ENCODE assay signal across 7 cellular contexts in genomic region chr7:23597064-23597907, GRCh38.
A peak's percentile ranks its signal among the peaks of the same experiment; 100 is the strongest.
DNase-seq lines count a peak whose midpoint lies in the region; ATAC-seq and TF ChIP-seq lines count a peak whose summit lies in the region.

Gene CCDC126, plus strand, starts transcription at chr7:23597382. Its CDS starts 13,934 bp downstream, at chr7:23611316.

- TF ChIP-seq CTCF in retinal pigment epithelial cell (conservative IDR thresholded peaks at IDR 0.05; ENCODE audit: low read depth, low read length), result no peak

- DNase-seq in NCI-H1694 (lab: John Stamatoyannopoulos, UW) (peak; percentile 68), T-helper 22 cell (ENCODE audit: low read depth) (peak; percentile 69), astrocyte of the hippocampus (ENCODE audit: low read depth, low spot score) (peak; percentile 97), hypothalamus (lab: John Stamatoyannopoulos, UW) (peak; percentile 56 to 94 (median 87)), retinal pigment epithelial cell (ENCODE audit: low read depth) (peak; percentile 62)

- ATAC-seq in GM18502 (IDR thresholded peaks at IDR 0.05; ENCODE audit: poor library complexity, unreplicated experiment) (peak; percentile 77), HG02885 (IDR thresholded peaks at IDR 0.05; ENCODE audit: poor library complexity, unreplicated experiment) (peak; percentile 79)

- H3K4me3 ChIP-seq in retinal pigment epithelial cell (ENCODE audit: low read length), result peak within 1 kb of the TSS; percentile 84

Comparison
In these comparisons a context has a peak if more than half of its experiments do, and no peak if none do; other contexts are left out.
1. Peak in every context shown above with its lines: DNase-seq, ATAC-seq and H3K4me3 ChIP-seq.